Comparison of ENCODE assay signal across 8 cellular contexts in genomic region chr17:17043668-17044226, GRCh38. TPM values are rescaled to one million over a fixed set of nuclear protein-coding genes. Genes with fewer than 3 reads are reported as not detected.
DNase-seq lines count a peak whose midpoint lies in the region; ATAC-seq and TF ChIP-seq lines count a peak whose summit lies in the region.

No MANE protein-coding gene starts in this region.

- no peak for ATAC-seq in CD4-positive, alpha-beta T cell (ENCODE audit: poor library complexity)
- no peak for ATAC-seq in HG02588 (IDR thresholded peaks at IDR 0.05; ENCODE audit: unreplicated experiment)
- ATAC-seq in HG03097 (IDR thresholded peaks at IDR 0.05; ENCODE audit: low FRiP score, unreplicated experiment): no peak

- H3K27ac ChIP-seq in CD4-positive, alpha-beta T cell (ENCODE audit: low read depth, low read length): no peak overlapping the region
- peak overlapping the region; percentile 79 for H3K27ac ChIP-seq in caudate nucleus (ENCODE audit: low read depth, low read length)

- H3K27me3 Mint-ChIP-seq in CD4-positive, alpha-beta T cell: no peaks in the 10 kb centered on the region

- POLR2A ChIA-PET in CD4-positive, alpha-beta T cell (lab: Charles Lee): interaction anchor here (0.7 to 0.8 kb wide), 2 partner anchors 76 to 138 kb away, joined by 3 read pairs; no protein-coding TSS in a partner anchor

- peak overlapping the region; percentile 99 for H3K4me3 Mint-ChIP-seq in CD4-positive, alpha-beta T cell

- H3K27ac Mint-ChIP-seq in CD4-positive, alpha-beta T cell: peak overlapping the region; percentile 93

- peaks cover 5% of the 10 kb centered on the region for H3K36me3 Mint-ChIP-seq in CD4-positive, alpha-beta T cell (ENCODE audit: low read depth)

- peaks cover 64% of the 10 kb centered on the region for H3K4me1 Mint-ChIP-seq in CD4-positive, alpha-beta T cell (ENCODE audit: low read depth)

- no peaks in the 10 kb centered on the region for H3K27me3 ChIP-seq in CD4-positive, alpha-beta T cell (ENCODE audit: control insufficient read depth, insufficient read depth, low read length)

- no peaks in the 10 kb centered on the region for H3K9me3 Mint-ChIP-seq in CD4-positive, alpha-beta T cell

- H3K9me3 ChIP-seq in CD4-positive, alpha-beta T cell (ENCODE audit: control insufficient read depth, low read length): no peaks in the 10 kb centered on the region

- peak overlapping the region; percentile 72 for H3K4me3 ChIP-seq in Jurkat, Clone E6-1 (ENCODE audit: low read length)

- intact Hi-C loops in CD4-positive, alpha-beta T cell (cut with DNase I, micrococcal nuclease): loop anchor here in 1 of 2 experiments (2.0 to 5.0 kb wide), 4 partner anchors 193 to 995 kb away; partner anchors contain the start of genes ATPAF2, COPS3, FLCN and GID4

- TF ChIP-seq CTCF in CD4-positive, alpha-beta T cell (IDR thresholded peaks at IDR 0.05): no peak

- CTCF ChIA-PET in CD4-positive, alpha-beta T cell (lab: Charles Lee): interaction anchor here (0.8 kb wide), 1 partner anchor 8 kb away, joined by 3 read pairs; no protein-coding TSS in a partner anchor

- no peak for DNase-seq in CD4-positive, alpha-beta T cell
- no peak for DNase-seq in Jurkat, Clone E6-1 (ENCODE audit: low read depth, low spot score)
- DNase-seq in caudate nucleus (lab: John Stamatoyannopoulos, UW) (no peak), mesenteric fat pad (ENCODE audit: low spot score) (peak; percentile 85), RPMI8226 (no peak), AG20443 (ENCODE audit: low spot score) (no peak)

RNA-seq across cellular contexts. Expression of gene MPRIP, which starts 1.5 kb away (rescaled TPM):
- total RNA-seq in CD4-positive, alpha-beta T cell: 100 to 1,000 TPM; 176 to 188 TPM
- 138 TPM for polyA plus RNA-seq in Jurkat, Clone E6-1 (2012; ENCODE audit: insufficient read depth, insufficient read length)
- total RNA-seq in mesenteric fat pad: 293 TPM
